Comparison of ENCODE assay signal across 20 cellular contexts in the genomic region with DNA sequence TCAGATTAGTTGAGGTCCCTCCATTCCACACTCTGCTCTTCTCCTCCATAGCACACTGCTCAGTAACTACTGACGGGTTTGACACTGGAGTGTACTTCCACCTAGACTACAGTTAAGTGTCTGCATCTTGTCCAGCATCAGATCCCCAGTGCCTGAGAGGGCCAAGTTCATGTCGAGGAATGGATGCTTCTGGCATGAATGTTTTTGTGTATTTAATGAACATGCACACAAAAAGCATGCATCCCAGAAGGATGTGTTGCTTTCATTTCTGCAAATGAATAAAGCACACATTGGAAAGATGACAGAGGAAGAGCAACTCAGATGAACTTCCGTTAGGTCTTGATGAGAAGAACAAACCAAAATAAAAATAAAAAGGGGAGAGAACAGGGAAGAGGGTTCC. TPM values are rescaled to one million over a fixed set of nuclear protein-coding genes. Genes with fewer than 3 reads are reported as not detected.
DNase-seq lines count a peak whose midpoint lies in the region; ATAC-seq and TF ChIP-seq lines count a peak whose summit lies in the region.
"Had no signal": no experiment of that assay in that cellular context is flagged by ENCODE, and none has a peak within 500 bp of the region (broad histone marks: within the 10 kb centered on the region; RNA-seq: fewer than 3 reads in every experiment).

No MANE protein-coding gene starts in this region.

- no peaks in the 10 kb centered on the region; the same call in 1 of the 2 replicates for H3K27me3 Mint-ChIP-seq in HFFc6 (ENCODE audit: insufficient read depth)
- H3K27me3 Mint-ChIP-seq: CD4-positive, alpha-beta T cell had no signal

- H3K4me1 ChIP-seq in colonic mucosa = no peaks in the 10 kb centered on the region

- H3K9me3 ChIP-seq in colonic mucosa = no peaks in the 10 kb centered on the region
- H3K9me3 ChIP-seq: Peyer's patch, SJSA1 had no signal

- peaks cover 91% of the 10 kb centered on the region for H3K4me1 Mint-ChIP-seq in HFFc6 (ENCODE audit: low read depth)

- intact Hi-C loops in colonic mucosa (cut with DNase I) = no loop called here

- TF ChIP-seq CTCF in HFFc6 (IDR thresholded peaks at IDR 0.05) (no peak), colonic mucosa (IDR thresholded peaks at IDR 0.05) (no peak)

- peaks cover 22% of the 10 kb centered on the region for H3K36me3 ChIP-seq in colonic mucosa

- H3K9me3 Mint-ChIP-seq in HFFc6 = no peaks in the 10 kb centered on the region
- H3K9me3 Mint-ChIP-seq: CD4-positive, alpha-beta T cell; H9 had no signal

- ATAC-seq in HG03342 (IDR thresholded peaks at IDR 0.05; ENCODE audit: unreplicated experiment) (no peak), HG03045 (IDR thresholded peaks at IDR 0.05; ENCODE audit: unreplicated experiment) (no peak)

- peak overlapping the region; percentile 75 for H3K4me3 Mint-ChIP-seq in HFFc6
- H3K4me3 Mint-ChIP-seq: CD4-positive, alpha-beta T cell; H9 had no signal

- peaks cover 91% of the 10 kb centered on the region for H3K36me3 Mint-ChIP-seq in HFFc6 (ENCODE audit: low read depth)

- H3K27me3 ChIP-seq in colonic mucosa = no peaks in the 10 kb centered on the region
- H3K27me3 ChIP-seq: Peyer's patch, SJSA1 had no signal

- peak; percentile 65 for DNase-seq in EH (ENCODE audit: low read depth)
- DNase-seq in HFFc6 = peak; percentile 60
- DNase-seq in iris pigment epithelial cell (ENCODE audit: low read depth) = peak; percentile 1
- DNase-seq in colonic mucosa = no peak
- DNase-seq: CD4-positive, alpha-beta T cell; COR-L47; DMS79; H9; KG1; NCI-H1105; NCI-H146; NCI-H2029; NCI-H2227 treated with DMSO at 0.1 percent for 48 hours; NCI-H510A treated with DMSO at 0.1 percent for 48 hours; NCI-H748 treated with DMSO at 0.1 percent for 48 hours; Peyer's patch had no signal

- H3K4me3 ChIP-seq in colonic mucosa = no peak overlapping the region
- H3K4me3 ChIP-seq: Peyer's patch, SJSA1 had no signal

- peak overlapping the region; percentile 69 for H3K27ac ChIP-seq in angular gyrus (ENCODE audit: low read depth, low read length)
- H3K27ac ChIP-seq in colonic mucosa = no peak overlapping the region
- H3K27ac ChIP-seq: Peyer's patch, SJSA1 had no signal

- H3K9ac ChIP-seq in colonic mucosa (ENCODE audit: low read depth in 2 of 2, low read length in 2 of 2) = no peak overlapping the region

- peak overlapping the region; percentile 91 for H3K27ac Mint-ChIP-seq in HFFc6
- H3K27ac Mint-ChIP-seq: CD4-positive, alpha-beta T cell; H9 had no signal

RNA-seq across cellular contexts. Expression of a gene that starts 27.8 kb away (rescaled TPM):
- total RNA-seq in HFFc6 (2021; fragmentation: NEBNext Ultra II Directional; extraction: Animal tissue kit (Norgen Biotek cat#: 25700)) = 10 to 100 TPM; 17.7 to 25.4 (median 20.0) TPM
- total RNA-seq in colonic mucosa = 10 to 100 TPM; 11.9 to 17.4 TPM

RNA-seq across cellular contexts. Expression of a gene that starts 33.7 kb away (rescaled TPM):
- 100 to 1,000 TPM; 211 to 281 (median 243) TPM for total RNA-seq in HFFc6 (2021; fragmentation: NEBNext Ultra II Directional; extraction: Animal tissue kit (Norgen Biotek cat#: 25700))
- total RNA-seq in colonic mucosa = 100 to 1,000 TPM; 103 to 212 TPM

RNA-seq across cellular contexts. Expression of a gene that starts 35.6 kb away (rescaled TPM):
- 10 to 100 TPM; 18.9 to 22.5 (median 19.8) TPM for total RNA-seq in HFFc6 (2021; fragmentation: NEBNext Ultra II Directional; extraction: Animal tissue kit (Norgen Biotek cat#: 25700))
- total RNA-seq in colonic mucosa = 10 to 100 TPM; 14.2 to 19.8 TPM
